Comparison of ENCODE assay signal across 9 cellular contexts in genomic region chr3:97872209-97873042, GRCh38. TPM values are rescaled to one million over a fixed set of nuclear protein-coding genes. Genes with fewer than 3 reads are reported as not detected.
DNase-seq lines count a peak whose midpoint lies in the region; ATAC-seq and TF ChIP-seq lines count a peak whose summit lies in the region.
"Had no signal": no experiment of that assay in that cellular context is flagged by ENCODE, and none has a peak within 500 bp of the region (broad histone marks: within the 10 kb centered on the region; RNA-seq: fewer than 3 reads in every experiment).

No MANE protein-coding gene starts in this region.

- peak overlapping the region; percentile 36 for H3K27ac ChIP-seq in temporal lobe (ENCODE audit: low read depth, low read length)
- H3K27ac ChIP-seq: A549 had no signal

- no peak for TF ChIP-seq CTCF in WTC11 (IDR thresholded peaks at IDR 0.05)

- H3K4me3 ChIP-seq in adipocyte (ENCODE audit: low read length): peak overlapping the region; percentile 66
- H3K4me3 ChIP-seq: A549 had no signal

- H3K27me3 ChIP-seq in adipocyte (replicated peaks; ENCODE audit: control insufficient read depth, insufficient read depth, low read length): no peaks in the 10 kb centered on the region

- ATAC-seq in WTC11: no peak
- ATAC-seq: A549 had no signal

- no peaks in the 10 kb centered on the region for H3K27me3 Mint-ChIP-seq in WTC11 (ENCODE audit: low read depth)

- CTCF ChIA-PET in WTC11 (lab: Charles Lee): no interaction called here

- H3K36me3 ChIP-seq in adipocyte (ENCODE audit: control insufficient read depth, insufficient read depth, low read length, severe bottlenecking): no peaks in the 10 kb centered on the region

- H3K9me3 ChIP-seq in adipocyte (ENCODE audit: control insufficient read depth, low read length): no peaks in the 10 kb centered on the region
- H3K9me3 ChIP-seq: A549 had no signal

- H3K9ac ChIP-seq in adipocyte (ENCODE audit: low read length): peak overlapping the region; percentile 27

- DNase-seq in activated CD4-positive, alpha-beta T cell treated with anti-CD3 and anti-CD28 coated beads for 1 hour: peak; percentile 8
- DNase-seq in activated CD4-positive, alpha-beta T cell treated with anti-CD3 and anti-CD28 coated beads, Interleukin-2, amount 50 U/mL, for 1 hour: no peak
- DNase-seq in adipocyte (ENCODE audit: low read depth): peak; percentile 83
- peak; percentile 86 for DNase-seq in kidney tubule cell (ENCODE audit: low spot score)
- DNase-seq in WTC11 (ENCODE audit: low spot score): no peak
- no peak for DNase-seq in cerebellum (ENCODE audit: low spot score)
- no peak for DNase-seq in NOMO-1 (lab: John Stamatoyannopoulos, UW; ENCODE audit: unreplicated experiment in 2 of 2)

- peaks cover 20% of the 10 kb centered on the region for H3K4me1 ChIP-seq in adipocyte (ENCODE audit: control insufficient read depth, insufficient read depth, low read length)
- H3K4me1 ChIP-seq: A549 had no signal

- POLR2A ChIA-PET in WTC11 (lab: Charles Lee): no interaction called here

- no peak overlapping the region for H3K27ac Mint-ChIP-seq in WTC11

- H3K4me3 Mint-ChIP-seq in WTC11: no peak overlapping the region

- H3K9me3 Mint-ChIP-seq in WTC11: peaks cover 31% of the 10 kb centered on the region

- peaks cover 50% of the 10 kb centered on the region for H3K36me3 Mint-ChIP-seq in WTC11

- H3K4me1 Mint-ChIP-seq in WTC11: no peaks in the 10 kb centered on the region

TF ChIP-seq in WTC11, 78 proteins besides CTCF, POLR2A, EP300 and RAD21:
- no peak for TF ChIP-seq FOXP4 (CRISPR knock-in tag; IDR thresholded peaks at IDR 0.05)
- TF ChIP-seq E2F1 (CRISPR knock-in tag; IDR thresholded peaks at IDR 0.05): no peak
- TF ChIP-seq SMAD4 (CRISPR knock-in tag; IDR thresholded peaks at IDR 0.05): no peak
- no peak for TF ChIP-seq NR1H2 (CRISPR knock-in tag; IDR thresholded peaks at IDR 0.05)
- no peak for TF ChIP-seq IRF2 (CRISPR knock-in tag; IDR thresholded peaks at IDR 0.05; ENCODE audit: borderline replicate concordance, low read depth)
- no peak for TF ChIP-seq GABPB1 (CRISPR knock-in tag; IDR thresholded peaks at IDR 0.05)
- TF ChIP-seq JUN (CRISPR knock-in tag; IDR thresholded peaks at IDR 0.05): no peak
- no peak for TF ChIP-seq ZNF281 (CRISPR knock-in tag; IDR thresholded peaks at IDR 0.05)
- no peak for TF ChIP-seq MYBL2 (CRISPR knock-in tag; IDR thresholded peaks at IDR 0.05)
- TF ChIP-seq OVOL2 (CRISPR knock-in tag; IDR thresholded peaks at IDR 0.05; ENCODE audit: borderline replicate concordance): no peak
- no peak for TF ChIP-seq ZNF138 (CRISPR knock-in tag; conservative IDR thresholded peaks at IDR 0.05)
- no peak for TF ChIP-seq SOX15 (CRISPR knock-in tag; IDR thresholded peaks at IDR 0.05)
- TF ChIP-seq IRF1 (CRISPR knock-in tag; IDR thresholded peaks at IDR 0.05): no peak
- no peak for TF ChIP-seq ZNF532 (CRISPR knock-in tag; IDR thresholded peaks at IDR 0.05; ENCODE audit: borderline replicate concordance)

RNA-seq across cellular contexts. Expression of gene CRYBG3, which starts 50.6 kb away (rescaled TPM):
- 4.9 TPM for total RNA-seq in temporal lobe
- total RNA-seq in WTC11 (2021): 12.6 to 13.6 TPM (median 13.3 TPM) in 3 replicates
- 18.4 TPM for total RNA-seq in cerebellum

Comparison
In these comparisons a context has a peak if more than half of its experiments do, and no peak if none do; other contexts are left out.
1. DNase-seq: peak in activated CD4-positive, alpha-beta T cell treated with anti-CD3 and anti-CD28 coated beads for 1 hour (single experiment), adipocyte (single experiment) and kidney tubule cell (single experiment); none in activated CD4-positive, alpha-beta T cell treated with anti-CD3 and anti-CD28 coated beads, Interleukin-2, amount 50 U/mL, for 1 hour (single experiment), WTC11 (single experiment), cerebellum (single experiment) and NOMO-1 (0 of 2).